ENCODE assay signal across 15 cellular contexts in the genomic region with DNA sequence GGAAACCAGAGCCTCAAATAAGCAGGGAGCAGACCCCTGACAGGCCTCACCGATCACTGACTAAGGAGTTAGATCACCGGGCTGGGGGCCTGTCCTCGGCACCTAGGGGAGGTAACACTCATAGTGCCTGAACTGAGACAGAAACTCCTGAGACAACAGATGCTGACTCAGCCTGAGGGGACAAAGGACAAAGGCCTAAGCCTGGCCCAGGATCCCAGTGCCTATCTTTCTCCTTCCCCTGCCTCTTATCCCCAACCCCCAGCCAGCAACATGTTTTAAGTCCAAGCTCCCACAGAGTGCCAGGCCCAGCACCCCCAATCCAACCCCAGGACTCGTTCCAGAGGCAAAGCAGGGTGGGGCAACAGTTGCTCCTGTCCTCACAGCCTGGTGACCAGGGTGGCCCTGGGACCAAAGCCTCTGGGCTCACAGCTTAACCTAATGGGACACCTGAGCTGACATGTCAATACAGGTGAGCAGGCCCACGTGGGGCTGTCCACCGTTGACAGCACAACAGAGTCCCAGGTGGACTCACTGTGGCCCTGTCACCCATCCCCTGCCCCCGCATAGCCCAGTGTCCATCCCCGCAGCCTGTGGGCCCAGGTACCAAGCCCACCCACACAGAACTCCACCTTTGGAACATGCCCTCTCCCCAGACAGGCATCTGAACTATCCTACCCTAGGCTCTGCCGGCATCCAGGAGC. TPM values are rescaled to one million over a fixed set of nuclear protein-coding genes. Genes with fewer than 3 reads are reported as not detected.
A peak's percentile ranks its signal among the peaks of the same experiment; 100 is the strongest.
DNase-seq lines count a peak whose midpoint lies in the region; ATAC-seq, FAIRE-seq and TF ChIP-seq lines count a peak whose summit lies in the region.
"Had no signal": no experiment of that assay in that cellular context is flagged by ENCODE, and none has a peak within 500 bp of the region (broad histone marks: within the 10 kb centered on the region; RNA-seq: fewer than 3 reads in every experiment).

No MANE protein-coding gene starts in this region.

- peak overlapping the region; percentile 89 for H3K4me2 ChIP-seq in BLaER1
- no peak overlapping the region for H3K4me2 ChIP-seq in HepG2 (ENCODE audit: low read depth, low read length)
- H3K4me2 ChIP-seq: KMS-11 had no signal

- no peak for TF ChIP-seq CTCF in HepG2 (CRISPR knock-in tag; IDR thresholded peaks at IDR 0.05)

- in situ Hi-C loops in HepG2 (cut with HindIII; ENCODE audit: extremely low pct_ligation_motif_present, low pct_unique_long_range_greater_than_20kb) = no loop called here

- POLR2A ChIA-PET in HepG2 (lab: Yijun Ruan, JAX) = no interaction called here

- H3K4me1 ChIP-seq in BLaER1 (peaks cover 85% of the 10 kb centered on the region), HepG2 (ENCODE audit: insufficient read depth, low read length) (no peaks in the 10 kb centered on the region), small intestine (ENCODE audit: control insufficient read depth in 2 of 2, insufficient read depth in 1 of 2, low read depth in 1 of 2, low read length in 1 of 2) (peaks cover 0 to 9% of the 10 kb centered on the region in 2 donors)

- no peak for DNase-seq in caudate nucleus (lab: John Stamatoyannopoulos, UW)
- no peak for DNase-seq in HepG2 (ENCODE audit: low spot score)
- DNase-seq in small intestine = peak; percentile 93
- DNase-seq in cerebellar nuclear complex (lab: John Stamatoyannopoulos, UW) = no peak
- DNase-seq in GOT3 (lab: John Stamatoyannopoulos, UW) = no peak
- no peak for DNase-seq in T-helper 17 cell
- no peak for DNase-seq in NCI-H2227 (lab: John Stamatoyannopoulos, UW; ENCODE audit: unreplicated experiment)
- DNase-seq: ACHN; activated naive CD4-positive, alpha-beta T cell treated with Interleukin-2 at 50 U/mL for 16 hours; central memory CD4-positive, alpha-beta T cell; erythroblast; NCI-H1436; SHP77 treated with DMSO at 0.1 percent for 48 hours had no signal

- no peaks in the 10 kb centered on the region for H3K79me2 ChIP-seq in HepG2 (ENCODE audit: insufficient read depth, low read length)

- no TSS peak for BruUV-seq in HepG2 (replicated peaks; lab: Mats Ljungman, UMichigan)

- H3K4me1 Mint-ChIP-seq in T-helper 17 cell = peaks cover 4% of the 10 kb centered on the region

- no peak for FAIRE-seq in HepG2 (lab: Jason Lieb, UNC)
- FAIRE-seq in small intestine (lab: Jason Lieb, UNC) = no peak

- H3K36me3 Mint-ChIP-seq in T-helper 17 cell (ENCODE audit: low read depth) = no peaks in the 10 kb centered on the region

- H3K9me3 ChIP-seq in BLaER1 = no peaks in the 10 kb centered on the region
- H3K9me3 ChIP-seq in HepG2 (ENCODE audit: low read length) = no peaks in the 10 kb centered on the region
- H3K9me3 ChIP-seq in small intestine (ENCODE audit: control insufficient read depth, low read depth) = no peaks in the 10 kb centered on the region
- no peaks in the 10 kb centered on the region for H3K9me3 ChIP-seq in T-helper 17 cell (ENCODE audit: control insufficient read depth, low read length, poor library complexity, severe bottlenecking)

- intact Hi-C loops in HepG2 (cut with micrococcal nuclease; ENCODE audit: unreplicated experiment) = no loop called here

- CTCF ChIA-PET in HepG2 (lab: Yijun Ruan, JAX; ENCODE audit: low intra/inter-chr PET ratio, low total read pairs) = no interaction called here

- no peak overlapping the region for H2AFZ ChIP-seq in HepG2 (ENCODE audit: low read length)

- no peak for TF ChIP-seq POLR2A in HepG2 (IDR thresholded peaks at IDR 0.05; ENCODE audit: insufficient read depth in 1 of 2, low read depth in 2 of 2, low read length in 2 of 2)

- no peak overlapping the region for H3K4me3 Mint-ChIP-seq in T-helper 17 cell

- H3K27ac ChIP-seq in BLaER1 (peak overlapping the region; percentile 85), caudate nucleus (ENCODE audit: low read depth, low read length) (peak overlapping the region; percentile 94), HepG2 (ENCODE audit: extremely low read length, insufficient read depth, low read length) (no peak overlapping the region), small intestine (ENCODE audit: low read depth in 1 of 2, low read length in 1 of 2) (peak overlapping the region; percentile 35 to 66)
- H3K27ac ChIP-seq: KMS-11 had no signal

- H4K20me1 ChIP-seq in BLaER1 (no peaks in the 10 kb centered on the region), HepG2 (ENCODE audit: insufficient read depth, low read length) (no peaks in the 10 kb centered on the region)

- 0 out of 2 replicates have a peak overlapping the region, but pooled peaks have one; percentile 67 for H3K9ac ChIP-seq in BLaER1
- no peak overlapping the region for H3K9ac ChIP-seq in HepG2 (ENCODE audit: insufficient read depth, low read depth, low read length)
- H3K9ac ChIP-seq: KMS-11 had no signal

- ATAC-seq in HepG2 (no peak; the same call in 2 of the 3 replicates), T-helper 17 cell (no peak)

- H3K27me3 ChIP-seq in BLaER1 (no peaks in the 10 kb centered on the region), HepG2 (ENCODE audit: control insufficient read depth in 1 of 2, insufficient read depth in 2 of 2, low read length in 2 of 2) (peaks cover 0 to 22% of the 10 kb centered on the region in 2 experiments; a peak in 3 of 5 replicates), small intestine (ENCODE audit: control insufficient read depth in 2 of 2, insufficient read depth in 2 of 2, low read length in 2 of 2) (no peaks in the 10 kb centered on the region)

- TF ChIP-seq EP300 in HepG2 (IDR thresholded peaks at IDR 0.05; ENCODE audit: low read depth in 2 of 2, low read length in 2 of 2) (no peak), HepG2 (CRISPR knock-in tag; IDR thresholded peaks at IDR 0.05; ENCODE audit: borderline replicate concordance) (no peak)

- no peak for TF ChIP-seq RAD21 in HepG2 (CRISPR knock-in tag; IDR thresholded peaks at IDR 0.05)

- WGBS in HepG2 (ENCODE audit: low lambda C conversion rate) = 26% methylated on average over 7 of the region's 9 CpGs
- 37 to 62% (median 48%) methylated on average over 9 of the region's 9 CpGs for WGBS in small intestine, 3 donors

- H3K36me3 ChIP-seq in BLaER1 = no peaks in the 10 kb centered on the region
- H3K36me3 ChIP-seq in HepG2 (replicated peaks in 1 of 2; ENCODE audit: control insufficient read depth in 1 of 2, insufficient read depth in 2 of 2, low read length in 2 of 2) = no peaks in the 10 kb centered on the region
- no peaks in the 10 kb centered on the region for H3K36me3 ChIP-seq in small intestine (ENCODE audit: control insufficient read depth in 2 of 2, insufficient read depth in 2 of 2, low read length in 2 of 2)

- no peak overlapping the region for H3K27ac Mint-ChIP-seq in T-helper 17 cell

- H3K27me3 Mint-ChIP-seq in T-helper 17 cell = peaks cover 26% of the 10 kb centered on the region

- H3K4me3 ChIP-seq in BLaER1 = no peak overlapping the region
- H3K4me3 ChIP-seq in HepG2 (replicated peaks in 1 of 3; ENCODE audit: insufficient read depth in 1 of 3, low read depth in 2 of 3, low read length in 3 of 3) = no peak overlapping the region
- H3K4me3 ChIP-seq in small intestine (ENCODE audit: low read depth in 1 of 2, low read length in 2 of 2) = no peak overlapping the region

TF ChIP-seq in HepG2, 621 proteins besides CTCF, POLR2A, EP300 and RAD21:
- TF ChIP-seq CC2D1A (CRISPR knock-in tag; IDR thresholded peaks at IDR 0.05) = no peak
- peak; percentile 59; the same call in 1 of the 2 replicates for TF ChIP-seq MAFF (IDR thresholded peaks at IDR 0.05; ENCODE audit: low read depth, low read length)
- TF ChIP-seq NPAS2 (CRISPR knock-in tag; IDR thresholded peaks at IDR 0.05; ENCODE audit: borderline replicate concordance) = no peak
- TF ChIP-seq MAFK (conservative IDR thresholded peaks at IDR 0.05 in 1 of 2, IDR thresholded peaks at IDR 0.05 in 1 of 2; ENCODE audit: low read length in 2 of 2) = peak; percentile 66 to 74
- no peak for TF ChIP-seq RAD51 (IDR thresholded peaks at IDR 0.05; ENCODE audit: borderline replicate concordance)
- TF ChIP-seq FOSL1 (CRISPR knock-in tag; IDR thresholded peaks at IDR 0.05; ENCODE audit: borderline replicate concordance) = no peak
- no peak for TF ChIP-seq HNRNPUL1 (IDR thresholded peaks at IDR 0.05; ENCODE audit: low read depth, low read length)
- no peak for TF ChIP-seq ZEB1 (IDR thresholded peaks at IDR 0.05; ENCODE audit: insufficient replicate concordance, low read depth)
TF ChIP-seq in HepG2: peak in this region for 2.

RNA-seq across cellular contexts. Expression of a gene that starts 37.4 kb away (rescaled TPM):
- not detected in 2 replicates for total RNA-seq in HepG2 (2016; rRNA removed; fragmentation: Illumina TruSeq; extraction: Trizol)
- total RNA-seq in HepG2 (2016; cell fraction: cytosol; rRNA removed; fragmentation: Illumina TruSeq; extraction: Trizol; ENCODE audit: low read depth) = not detected in 2 replicates
- not detected in 2 replicates for total RNA-seq in HepG2 (2016; cell fraction: insoluble cytoplasmic fraction; rRNA removed; fragmentation: Illumina TruSeq; extraction: Trizol)
- not detected in 2 replicates for total RNA-seq in HepG2 (2016; cell fraction: membrane; rRNA removed; fragmentation: Illumina TruSeq; extraction: Trizol)
- total RNA-seq in HepG2 (2016; cell fraction: nucleus; rRNA removed; fragmentation: Illumina TruSeq; extraction: Trizol) = not detected in 2 replicates
- not detected in 2 replicates for polyA plus RNA-seq in HepG2 (2011; rRNA removed)
- not detected in 2 replicates for polyA plus RNA-seq in HepG2 (2011; cell fraction: cytosol; rRNA removed)
- 0.12 TPM in 1 of 2 replicates, not detected in the other for polyA plus RNA-seq in HepG2 (2011; cell fraction: nucleus; rRNA removed)
- 0.04 and 0.05 TPM in 2 replicates for polyA plus RNA-seq in HepG2 (2012)
- not detected in 2 replicates for polyA plus RNA-seq in HepG2 (2016; cell fraction: cytosol; fragmentation: Illumina TruSeq; extraction: Trizol; ENCODE audit: low read depth)
- polyA plus RNA-seq in HepG2 (2016; cell fraction: insoluble cytoplasmic fraction; fragmentation: Illumina TruSeq; extraction: Trizol; ENCODE audit: low read depth) = 0.17 TPM in 1 of 2 replicates, not detected in the other
- not detected in 2 replicates for polyA plus RNA-seq in HepG2 (2016; cell fraction: membrane; fragmentation: Illumina TruSeq; extraction: Trizol; ENCODE audit: low read depth)
- not detected in 2 replicates for polyA plus RNA-seq in HepG2 (2016; cell fraction: nucleus; fragmentation: Illumina TruSeq; extraction: Trizol; ENCODE audit: insufficient read depth, low read depth)
- polyA minus RNA-seq in HepG2 (2011; rRNA and poly(A)+ RNA removed; ENCODE audit: low replicate concordance) = 0.82 TPM in 1 of 2 replicates, not detected in the other
- polyA minus RNA-seq in HepG2 (2011; cell fraction: cytosol; rRNA and poly(A)+ RNA removed) = not detected in 2 replicates
- polyA minus RNA-seq in HepG2 (2011; cell fraction: nucleus; rRNA and poly(A)+ RNA removed) = not detected in 2 replicates
- 1 to 10 TPM in 2 of 3 donors, under 1 TPM in 1; 0.67 to 6.9 (median 3.2) TPM for polyA plus RNA-seq in small intestine
- total RNA-seq in T-helper 17 cell = not detected
